Comparison of ENCODE assay signal across 8 cellular contexts in the genomic region with DNA sequence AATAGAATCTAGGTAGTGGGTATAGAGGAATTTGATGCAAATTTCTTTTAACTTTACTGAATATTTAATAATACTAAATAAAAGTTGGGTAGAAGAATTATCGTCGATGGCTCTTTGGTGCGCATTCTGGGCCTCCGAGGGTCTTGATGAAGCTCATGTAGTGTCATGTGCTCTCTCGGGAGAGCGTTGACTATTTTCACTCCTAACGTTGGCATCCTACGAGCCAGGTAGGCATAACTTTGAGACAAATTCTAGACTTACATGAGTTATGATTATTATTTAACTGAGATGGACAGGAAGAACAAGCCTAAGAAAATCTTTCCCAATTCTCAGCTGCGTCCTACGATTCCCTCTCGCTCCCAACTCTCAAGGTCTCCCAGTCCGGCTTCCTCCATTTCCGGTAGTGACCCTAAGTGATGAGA. TPM values are rescaled to one million over a fixed set of nuclear protein-coding genes. Genes with fewer than 3 reads are reported as not detected.
A peak's percentile ranks its signal among the peaks of the same experiment; 100 is the strongest.
DNase-seq lines count a peak whose midpoint lies in the region; ATAC-seq and TF ChIP-seq lines count a peak whose summit lies in the region.

No MANE protein-coding gene starts in this region.

- no peaks in the 10 kb centered on the region for H3K27me3 ChIP-seq in WERI-Rb-1 (ENCODE audit: insufficient read depth, low read depth, severe bottlenecking)
- H3K27me3 ChIP-seq in foreskin keratinocyte: no peaks in the 10 kb centered on the region
- no peaks in the 10 kb centered on the region for H3K27me3 ChIP-seq in sigmoid colon

- peak; percentile 4 for ATAC-seq in foreskin keratinocyte

- H3K27ac ChIP-seq in WERI-Rb-1 (peak overlapping the region; percentile 0; the same call in 1 of the 2 replicates), foreskin keratinocyte (peak overlapping the region; percentile 54), sigmoid colon (peak overlapping the region; percentile 84 to 91 (median 87))

- TF ChIP-seq CTCF in GM12875 (IDR thresholded peaks at IDR 0.05; ENCODE audit: borderline replicate concordance, insufficient read depth, low read depth, low read length) (no peak), WERI-Rb-1 (IDR thresholded peaks at IDR 0.05; ENCODE audit: low read depth, low read length) (no peak), foreskin keratinocyte (conservative IDR thresholded peaks at IDR 0.05) (no peak), sigmoid colon (IDR thresholded peaks at IDR 0.05) (no peak)

- WGBS in sigmoid colon, 2 donors: 11% methylated on average over 13 of the region's 13 CpGs

- H3K36me3 ChIP-seq in WERI-Rb-1 (peaks cover 4% of the 10 kb centered on the region; the same call in 1 of the 2 replicates), sigmoid colon (no peaks in the 10 kb centered on the region)

- H3K9me3 ChIP-seq in WERI-Rb-1 (ENCODE audit: severe bottlenecking): no peaks in the 10 kb centered on the region
- no peaks in the 10 kb centered on the region for H3K9me3 ChIP-seq in sigmoid colon

- peaks cover 25% of the 10 kb centered on the region for H3K4me1 ChIP-seq in foreskin keratinocyte
- H3K4me1 ChIP-seq in sigmoid colon: peaks cover 0 to 40% (median 28%) of the 10 kb centered on the region in 4 donors

- no peak for TF ChIP-seq EP300 in sigmoid colon (IDR thresholded peaks at IDR 0.05)

- H3K4me3 ChIP-seq in GM12875 (ENCODE audit: low read depth, low read length) (peak overlapping the region; percentile 57), WERI-Rb-1 (ENCODE audit: low read depth, low read length) (peak overlapping the region; percentile 79), sigmoid colon (peak overlapping the region; percentile 55 to 89 (median 82))

- TF ChIP-seq POLR2A in sigmoid colon (IDR thresholded peaks at IDR 0.05): no peak

- intact Hi-C loops in sigmoid colon (cut with DNase I): loop anchor here (1.0 to 5.0 kb wide), 4 partner anchors 51 to 197 kb away; a partner anchor contains a TSS

- DNase-seq in WERI-Rb-1: no peak
- no peak for DNase-seq in foreskin keratinocyte
- DNase-seq in sigmoid colon: no peak
- DNase-seq in T1000 (lab: John Stamatoyannopoulos, UW): no peak
- no peak for DNase-seq in T-helper 9 cell
- DNase-seq in stimulated activated CD4-positive, alpha-beta T cell treated with anti-CD3 and anti-CD28 coated beads, Interleukin-2, amount 100 ng/mL, for 24 hours: no peak
- DNase-seq in Ammon's horn (ENCODE audit: low spot score): no peak

RNA-seq across cellular contexts. Expression of a gene that starts 0.6 kb away (rescaled TPM):
- total RNA-seq in foreskin keratinocyte (0.67 and 1.5 TPM in 2 replicates), sigmoid colon (not detected)
- polyA plus RNA-seq in foreskin keratinocyte (2.0 and 3.1 TPM in 2 replicates), sigmoid colon (1 to 10 TPM in 2 of 3 donors, not detected in 1; 1.6 to 1.7 TPM)

RNA-seq across cellular contexts. Expression of a gene that starts 2.0 kb away (rescaled TPM):
- total RNA-seq in foreskin keratinocyte (47.9 and 57.2 TPM in 2 replicates), sigmoid colon (10 to 100 TPM; 29.7 to 68.1 (median 39.6) TPM)
- polyA plus RNA-seq in foreskin keratinocyte (18.1 and 18.8 TPM in 2 replicates), sigmoid colon (10 to 100 TPM; 10.9 to 16.7 (median 12.0) TPM)

Comparison
In these comparisons a context has a peak if more than half of its experiments do, and no peak if none do; other contexts are left out.
1. H3K27ac ChIP-seq: peak in every context shown above with its lines; median percentile 87 in sigmoid colon; 54 in foreskin keratinocyte; 0 in WERI-Rb-1.